1 cellular context compared by ENCODE assay signal in the genomic region with DNA sequence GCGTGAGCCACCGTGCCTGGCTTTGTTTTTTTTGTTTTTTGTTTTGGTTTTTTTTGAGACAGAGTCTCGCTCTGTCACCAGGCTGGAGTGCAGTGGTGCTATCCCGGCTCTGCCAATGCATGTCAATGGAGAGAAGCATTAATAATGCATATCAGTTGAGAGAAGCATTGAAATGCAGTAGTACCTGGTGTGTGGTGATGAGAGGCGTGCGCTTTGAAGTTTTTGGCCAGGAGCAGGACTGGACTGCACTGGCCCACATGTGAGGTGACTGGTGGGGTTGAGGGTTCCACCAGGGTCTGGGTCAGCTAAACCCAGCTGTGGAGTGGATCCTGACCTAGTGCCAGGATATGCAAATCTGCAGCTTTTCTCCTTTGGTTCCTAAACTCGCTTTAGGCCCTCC.
TF ChIP-seq lines count a peak whose summit lies in the region.

No MANE protein-coding gene starts in this region.

TF ChIP-seq in WTC11, 78 proteins besides CTCF, POLR2A, EP300 and RAD21 (continued from another document):
- no peak for TF ChIP-seq USF1 (CRISPR knock-in tag; IDR thresholded peaks at IDR 0.05)
